In the genomic region with DNA sequence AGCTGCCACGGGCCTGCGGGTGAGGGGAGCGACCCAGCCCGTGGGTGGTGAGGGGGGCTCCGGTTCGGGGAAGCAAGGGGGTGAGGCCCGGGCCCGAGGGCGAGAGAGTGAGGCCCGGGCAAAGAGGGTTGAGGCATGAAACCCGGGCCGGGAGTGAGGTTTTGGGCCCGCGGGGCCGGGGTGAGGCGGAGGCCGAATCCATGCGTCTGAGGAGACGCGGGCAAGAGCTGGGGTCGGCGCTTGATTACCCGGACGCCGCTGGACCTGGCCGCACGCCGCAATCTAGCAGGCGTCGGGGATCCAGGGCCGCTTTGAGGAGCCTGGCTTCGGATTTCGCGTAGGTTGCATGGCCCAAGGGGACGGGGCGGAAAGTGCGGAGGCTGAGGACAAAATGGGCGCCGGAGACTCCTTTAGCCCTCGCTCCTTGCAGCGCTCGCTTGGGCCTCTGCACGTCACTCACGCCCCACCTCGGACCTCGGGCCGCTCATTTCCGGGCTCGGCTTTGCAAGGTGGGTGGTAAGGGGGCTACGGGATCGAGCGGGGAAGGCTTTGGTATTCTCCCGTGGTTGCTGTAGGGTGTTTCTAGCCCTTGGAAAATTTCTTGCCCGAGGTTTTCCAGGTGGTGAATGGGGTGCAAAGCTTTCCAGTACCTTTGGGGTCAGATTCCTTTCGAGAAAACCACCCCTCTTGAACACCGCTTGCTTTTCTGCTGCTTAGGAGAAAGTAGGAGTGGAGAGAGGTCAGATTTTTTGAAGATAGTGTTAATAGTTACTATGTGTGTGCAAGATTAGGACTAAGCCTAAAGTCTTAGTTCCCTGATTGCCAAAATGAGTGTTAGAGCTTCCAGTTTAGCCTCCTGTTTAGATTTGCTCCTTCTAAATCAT, we compare ENCODE assay signal across 1 cellular context.
TF ChIP-seq lines count a peak whose summit lies in the region.

No MANE protein-coding gene starts in this region.

TF ChIP-seq in HepG2, 621 proteins besides CTCF, POLR2A, EP300 and RAD21 (continued from another document):
- TF ChIP-seq, protein P1, sequence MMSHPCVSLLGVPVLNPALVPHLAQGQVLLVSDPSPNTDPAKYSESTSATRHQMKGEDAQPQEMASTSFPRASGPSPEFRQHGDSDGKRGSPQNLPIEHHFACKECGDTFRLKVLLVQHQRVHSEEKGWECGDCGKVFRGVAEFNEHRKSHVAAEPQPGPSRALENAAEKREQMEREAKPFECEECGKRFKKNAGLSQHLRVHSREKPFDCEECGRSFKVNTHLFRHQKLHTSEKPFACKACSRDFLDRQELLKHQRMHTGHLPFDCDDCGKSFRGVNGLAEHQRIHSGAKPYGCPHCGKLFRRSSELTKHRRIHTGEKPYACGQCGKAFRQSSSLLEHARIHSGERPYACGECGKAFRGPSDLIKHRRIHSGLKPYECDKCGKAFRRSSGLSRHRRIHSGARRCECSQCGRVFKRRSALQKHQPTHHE (CRISPR knock-in tag; IDR thresholded peaks at IDR 0.05; ENCODE audit: borderline replicate concordance) = no peak
- TF ChIP-seq YY1 (IDR thresholded peaks at IDR 0.05; ENCODE audit: insufficient read depth, insufficient replicate concordance, low read depth, low read length) = peak; percentile 83
- TF ChIP-seq ZSCAN12 (CRISPR knock-in tag; IDR thresholded peaks at IDR 0.05) = no peak
- 0 out of 2 replicates have a peak, but pooled peaks have one; percentile 36 for TF ChIP-seq AHR (CRISPR knock-in tag; IDR thresholded peaks at IDR 0.05)
- peak; percentile 31; the same call in 1 of the 2 replicates for TF ChIP-seq POLR2AphosphoS5 (IDR thresholded peaks at IDR 0.05; ENCODE audit: low read depth, low read length)
